Comparison of ENCODE assay signal across 10 cellular contexts in the genomic region with DNA sequence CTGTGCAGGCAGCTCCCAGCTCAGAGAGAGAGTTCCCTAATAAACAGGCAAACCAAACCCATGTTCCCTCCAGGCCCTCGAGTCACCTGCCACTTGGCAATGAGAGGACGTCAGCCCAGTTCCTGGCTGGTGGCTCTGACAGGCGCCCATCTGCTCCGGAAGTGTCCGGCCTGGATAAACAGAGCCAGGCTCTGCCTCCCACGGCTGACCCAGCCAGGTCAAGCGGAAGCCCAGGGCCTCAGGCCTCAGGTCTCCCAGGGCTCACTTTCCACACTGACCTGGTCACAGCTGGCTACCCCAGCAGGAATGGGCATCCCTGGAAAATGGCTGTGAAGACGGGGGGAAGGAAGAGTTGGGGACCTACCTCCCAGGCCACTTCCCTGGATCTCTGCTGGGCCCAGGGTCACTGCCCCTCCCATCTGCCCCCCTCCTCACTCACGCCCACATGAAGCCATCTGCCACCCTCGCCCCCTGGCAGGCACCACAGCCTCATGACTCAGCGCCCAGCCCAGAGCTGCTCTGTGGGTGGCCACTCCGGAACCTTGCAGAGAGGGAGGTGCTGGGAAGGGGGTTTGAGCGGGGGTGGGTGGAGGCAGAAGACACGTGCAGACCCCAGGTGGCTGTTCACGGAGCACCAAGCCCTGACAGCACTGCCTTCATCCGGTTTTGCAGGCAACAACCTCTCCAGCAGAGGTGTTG. TPM values are rescaled to one million over a fixed set of nuclear protein-coding genes. Genes with fewer than 3 reads are reported as not detected.
DNase-seq lines count a peak whose midpoint lies in the region; ATAC-seq and TF ChIP-seq lines count a peak whose summit lies in the region.
"Had no signal": no experiment of that assay in that cellular context is flagged by ENCODE, and none has a peak within 500 bp of the region (broad histone marks: within the 10 kb centered on the region; RNA-seq: fewer than 3 reads in every experiment).

No MANE protein-coding gene starts in this region.

- DNase-seq in NCI-H1092 treated with DMSO at 0.1 percent for 48 hours (lab: John Stamatoyannopoulos, UW) = peak; percentile 23
- no peak for DNase-seq in NCI-H1092 (lab: John Stamatoyannopoulos, UW)
- peak; percentile 40 for DNase-seq in activated B cell treated with CpG ODN at 0.5 μM for 24 hours
- DNase-seq in endodermal cell = peak; percentile 53
- DNase-seq in RKO (ENCODE audit: low spot score) = no peak

- WGBS in endodermal cell (ENCODE audit: insufficient coverage in 1 of 2, insufficient read length in 1 of 2), 2 experiments = 82 to 91% methylated on average over 13 to 16 of the region's 16 CpGs

- H3K4me3 Mint-ChIP-seq in activated B cell treated with CpG ODN at 0.5 μM for 24 hours (peak overlapping the region; percentile 38), endodermal cell (no peak overlapping the region)

- H3K9me3 ChIP-seq in endodermal cell (ENCODE audit: control insufficient read depth, low read length) (no peaks in the 10 kb centered on the region), skeletal muscle satellite cell (replicated peaks; ENCODE audit: low read length) (no peaks in the 10 kb centered on the region)
- H3K9me3 ChIP-seq: upper lobe of left lung had no signal

- ATAC-seq in activated B cell treated with CpG ODN at 0.5 μM for 24 hours (ENCODE audit: low read depth) (peak; percentile 68), GM18907 (IDR thresholded peaks at IDR 0.05; ENCODE audit: unreplicated experiment) (no peak), GM21619 (IDR thresholded peaks at IDR 0.05; ENCODE audit: unreplicated experiment) (no peak)

- H3K36me3 ChIP-seq in endodermal cell (ENCODE audit: control insufficient read depth, insufficient read depth, low read length) = no peaks in the 10 kb centered on the region
- no peaks in the 10 kb centered on the region for H3K36me3 ChIP-seq in skeletal muscle satellite cell (ENCODE audit: insufficient read depth, low read length)
- H3K36me3 ChIP-seq: upper lobe of left lung had no signal

- H3K27ac ChIP-seq in endodermal cell (ENCODE audit: low read depth, low read length) = no peak overlapping the region
- H3K27ac ChIP-seq: 22Rv1 had no signal

- H3K27ac Mint-ChIP-seq in activated B cell treated with CpG ODN at 0.5 μM for 24 hours (peak overlapping the region; percentile 71), endodermal cell (no peak overlapping the region)

- TF ChIP-seq CTCF in activated B cell treated with CpG ODN at 0.5 μM for 24 hours (IDR thresholded peaks at IDR 0.05) (no peak), endodermal cell (conservative IDR thresholded peaks at IDR 0.05) (no peak)

- intact Hi-C loops in activated B cell treated with CpG ODN at 0.5 μM for 24 hours (cut with micrococcal nuclease) = loop anchor here (2.0 kb wide), 1 partner anchor 77 kb away; no protein-coding TSS in a partner anchor

- H3K27me3 ChIP-seq in endodermal cell (ENCODE audit: control insufficient read depth, insufficient read depth, low read length, poor library complexity, severe bottlenecking) (no peaks in the 10 kb centered on the region), skeletal muscle satellite cell (ENCODE audit: control insufficient read depth, insufficient read depth, low read length) (no peaks in the 10 kb centered on the region)
- H3K27me3 ChIP-seq: upper lobe of left lung had no signal

- peak overlapping the region; percentile 59 for H3K4me2 ChIP-seq in skeletal muscle satellite cell (ENCODE audit: low read length)

- H3K4me1 ChIP-seq in endodermal cell (ENCODE audit: control insufficient read depth, insufficient read depth, low read length) (no peaks in the 10 kb centered on the region), skeletal muscle satellite cell (ENCODE audit: control insufficient read depth, insufficient read depth, low read length) (peaks cover 31% of the 10 kb centered on the region)

- H3K4me3 ChIP-seq in endodermal cell (ENCODE audit: low read length) (no peak overlapping the region), skeletal muscle satellite cell (ENCODE audit: low read length) (no peak overlapping the region)
- H3K4me3 ChIP-seq: upper lobe of left lung had no signal

- H3K4me1 Mint-ChIP-seq in activated B cell treated with CpG ODN at 0.5 μM for 24 hours (peaks cover 75% of the 10 kb centered on the region), endodermal cell (no peaks in the 10 kb centered on the region)

- H3K9me3 Mint-ChIP-seq in activated B cell treated with CpG ODN at 0.5 μM for 24 hours = no peaks in the 10 kb centered on the region
- H3K9me3 Mint-ChIP-seq in endodermal cell = no peaks in the 10 kb centered on the region

- POLR2A ChIA-PET in activated B cell treated with CpG ODN at 0.5 μM for 24 hours (lab: Charles Lee) = interaction anchor here (0.6 to 6.5 kb wide), 7 partner anchors 32 to 105 kb away, joined by 3 to 67 read pairs (median 6); no protein-coding TSS in a partner anchor

- CTCF ChIA-PET in activated B cell treated with CpG ODN at 0.5 μM for 24 hours (lab: Charles Lee) = interaction anchor here (3.3 kb wide), 1 partner anchor 105 kb away, joined by 20 read pairs; no protein-coding TSS in a partner anchor

- H3K36me3 Mint-ChIP-seq in activated B cell treated with CpG ODN at 0.5 μM for 24 hours (ENCODE audit: low read depth) = no peaks in the 10 kb centered on the region
- no peaks in the 10 kb centered on the region for H3K36me3 Mint-ChIP-seq in endodermal cell (ENCODE audit: low read depth)

- H3K27me3 Mint-ChIP-seq in activated B cell treated with CpG ODN at 0.5 μM for 24 hours (no peaks in the 10 kb centered on the region), endodermal cell (ENCODE audit: insufficient read depth) (peaks cover 4% of the 10 kb centered on the region)

- no peak overlapping the region for H3K9ac ChIP-seq in endodermal cell (ENCODE audit: extremely low read depth, low read length, poor library complexity, severe bottlenecking)
- H3K9ac ChIP-seq in skeletal muscle satellite cell (ENCODE audit: low read depth, low read length) = peak overlapping the region; percentile 26

RNA-seq across cellular contexts. Expression of gene DUSP5, which starts 37.4 kb away (rescaled TPM):
- total RNA-seq in activated B cell treated with CpG ODN at 0.5 μM for 24 hours = 26.1 and 28.6 TPM in 2 replicates
- total RNA-seq in endodermal cell = 10 to 100 TPM; 60.0 to 60.3 TPM
- polyA plus RNA-seq in endodermal cell (2013, experiment 1 of 2) = 9.9 TPM
- 11.1 TPM for polyA plus RNA-seq in endodermal cell (2013, experiment 2 of 2)
- 35.2 and 70.1 TPM in 2 replicates for total RNA-seq in skeletal muscle satellite cell (2012; rRNA removed)

Comparison
In these comparisons a context has a peak if more than half of its experiments do, and no peak if none do; other contexts are left out.
1. DNase-seq: peak in NCI-H1092 treated with DMSO at 0.1 percent for 48 hours (single experiment), activated B cell treated with CpG ODN at 0.5 μM for 24 hours (single experiment) and endodermal cell (single experiment); none in NCI-H1092 (single experiment) and RKO (single experiment).